ENCODE assay signal across 20 cellular contexts in genomic region chr12:32493282-32493681, GRCh38.
"Had no signal": no experiment of that assay in that cellular context is flagged by ENCODE, and none has a peak within 500 bp of the region (broad histone marks: within the 10 kb centered on the region; RNA-seq: fewer than 3 reads in every experiment).

No MANE protein-coding gene starts in this region.

- H3K27me3 Mint-ChIP-seq: activated T-cell treated with anti-CD3 and anti-CD28 coated beads, Interleukin-2, amount 50 U/mL, for 24 hours had no signal

- H3K9me3 Mint-ChIP-seq: activated CD4-positive, alpha-beta T cell treated with anti-CD3 and anti-CD28 coated beads, Interleukin-2, amount 10 ng/mL, durations not matched to agents 7 days and 5 days; activated naive CD4-positive, alpha-beta T cell treated with anti-CD3 and anti-CD28 coated beads for 36 hours; activated T-cell treated with anti-CD3 and anti-CD28 coated beads, Interleukin-2, amount 50 U/mL, for 24 hours; activated T-helper 2 cell treated with anti-CD3 and anti-CD28 coated beads, Interferon-gamma antibody, Interleukin-2, Interleukin-4, amounts not matched to agents 10 μg/mL and 5 μg/mL and 100 μg/mL, durations not matched to agents 14 hours and 24 hours and 36 hours; nephron progenitor cell had no signal

- DNase-seq: activated CD4-positive, alpha-beta T cell treated with anti-CD3 and anti-CD28 coated beads, Interleukin-2, amount 10 ng/mL, durations not matched to agents 7 days and 5 days; activated CD8-positive, alpha-beta T cell treated with anti-CD3 and anti-CD28 coated beads, Interleukin-2, amount 10 ng/mL, durations not matched to agents 7 days and 5 days; activated naive CD4-positive, alpha-beta T cell treated with anti-CD3 and anti-CD28 coated beads for 36 hours; activated T-cell treated with anti-CD3 and anti-CD28 coated beads, Interleukin-2, amount 50 U/mL, for 24 hours; central memory CD4-positive, alpha-beta T cell; erythroblast; head of caudate nucleus; midbrain; nephron progenitor cell; right lobe of liver; small intestine; stimulated activated CD4-positive, alpha-beta T cell treated with anti-CD3 and anti-CD28 coated beads, Interleukin-15, amount 100 ng/mL, for 24 hours; stimulated activated CD4-positive, alpha-beta T cell treated with anti-CD3 and anti-CD28 coated beads, Interleukin-2, amount 100 ng/mL, for 48 hours; T1000; trophoblast cell had no signal

- H3K27ac ChIP-seq: body of pancreas, coronary artery, right lobe of liver had no signal

- ATAC-seq: activated CD8-positive, alpha-beta T cell treated with anti-CD3 and anti-CD28 coated beads, Interleukin-2, amount 10 ng/mL, durations not matched to agents 7 days and 5 days; body of pancreas; right lobe of liver had no signal

- H3K4me3 Mint-ChIP-seq: activated CD4-positive, alpha-beta T cell treated with anti-CD3 and anti-CD28 coated beads, Interleukin-2, amount 10 ng/mL, durations not matched to agents 7 days and 5 days; activated CD8-positive, alpha-beta T cell treated with anti-CD3 and anti-CD28 coated beads, Interleukin-2, amount 10 ng/mL, durations not matched to agents 7 days and 5 days; activated naive CD4-positive, alpha-beta T cell treated with anti-CD3 and anti-CD28 coated beads for 36 hours; activated T-cell treated with anti-CD3 and anti-CD28 coated beads, Interleukin-2, amount 50 U/mL, for 24 hours; nephron progenitor cell had no signal

- H3K4me3 ChIP-seq: body of pancreas, coronary artery, lung, right lobe of liver, stomach had no signal

- H3K27me3 ChIP-seq: body of pancreas, right lobe of liver, stomach had no signal

- H3K9me3 ChIP-seq: body of pancreas, right lobe of liver, stomach had no signal

- H3K36me3 ChIP-seq: right lobe of liver, stomach had no signal

- H3K27ac Mint-ChIP-seq: activated CD4-positive, alpha-beta T cell treated with anti-CD3 and anti-CD28 coated beads, Interleukin-2, amount 10 ng/mL, durations not matched to agents 7 days and 5 days; activated CD8-positive, alpha-beta T cell treated with anti-CD3 and anti-CD28 coated beads, Interleukin-2, amount 10 ng/mL, durations not matched to agents 7 days and 5 days; activated naive CD4-positive, alpha-beta T cell treated with anti-CD3 and anti-CD28 coated beads for 36 hours; activated T-cell treated with anti-CD3 and anti-CD28 coated beads, Interleukin-2, amount 50 U/mL, for 24 hours; activated T-helper 2 cell treated with anti-CD3 and anti-CD28 coated beads, Interferon-gamma antibody, Interleukin-2, Interleukin-4, amounts not matched to agents 10 μg/mL and 5 μg/mL and 100 μg/mL, durations not matched to agents 14 hours and 24 hours and 36 hours; nephron progenitor cell had no signal
